8 cellular contexts compared by ENCODE assay signal in the genomic region with DNA sequence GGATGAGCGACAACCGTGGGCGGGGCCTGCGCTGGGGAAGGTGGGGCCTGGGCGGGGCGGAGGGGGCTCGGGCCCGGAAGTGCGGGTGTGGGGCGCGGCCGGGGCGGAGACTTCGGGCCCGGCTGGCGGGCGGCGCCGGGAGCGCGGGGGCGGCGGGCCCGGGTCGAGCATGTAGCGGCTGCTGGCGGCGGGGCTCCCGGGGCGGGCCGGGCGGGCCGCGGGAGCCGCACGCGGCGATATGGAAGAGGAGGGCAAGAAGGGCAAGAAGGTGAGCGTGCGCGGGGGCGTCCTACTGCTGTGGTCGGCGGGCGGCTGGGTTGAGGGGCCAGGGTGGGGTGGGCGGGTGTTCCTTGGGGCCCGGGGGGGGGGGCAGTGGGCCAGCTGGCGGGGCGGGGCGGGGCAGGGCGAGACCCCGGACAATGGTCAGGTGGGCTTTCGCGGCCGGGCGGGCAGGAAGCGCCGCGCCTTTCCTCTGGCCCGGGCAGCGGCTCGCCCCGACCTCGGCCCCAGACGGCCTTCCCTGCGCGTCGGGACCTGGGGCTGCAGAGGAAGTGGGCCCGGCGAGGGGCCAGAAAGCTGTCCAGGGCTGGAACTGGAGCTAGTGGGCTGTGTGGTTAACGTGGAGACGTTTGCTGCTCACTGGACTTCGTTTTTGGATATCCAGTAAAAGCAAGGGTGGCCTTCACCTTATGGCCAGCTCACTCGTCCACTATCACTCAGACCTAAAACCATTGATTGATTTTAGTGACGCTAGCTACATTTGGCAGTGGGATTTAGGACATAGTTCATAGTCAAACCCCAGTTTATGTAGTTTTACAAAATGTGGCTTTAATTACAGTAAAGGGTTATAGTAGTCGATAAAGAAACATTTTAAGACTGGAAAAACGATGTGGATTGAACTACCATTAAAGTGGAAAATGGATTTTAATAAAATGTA. TPM values are rescaled to one million over a fixed set of nuclear protein-coding genes. Genes with fewer than 3 reads are reported as not detected.
DNase-seq lines count a peak whose midpoint lies in the region; ATAC-seq and TF ChIP-seq lines count a peak whose summit lies in the region.

CCM2 (plus strand) TSS at position 106 of the 937 bp plus-strand sequence; CDS start at position 239, 133 bp downstream.

- H3K4me2 ChIP-seq in GM23338 (peak within 1 kb of the TSS; percentile 90), OCI-LY3 (ENCODE audit: low read length) (peak within 1 kb of the TSS; percentile 93)

- peaks cover 45% of the 10 kb centered on the region for H3K79me2 ChIP-seq in GM23338 (replicated peaks; ENCODE audit: insufficient read depth)
- H3K79me2 ChIP-seq in OCI-LY3 (ENCODE audit: low read length) = peaks cover 37% of the 10 kb centered on the region

- H3K4me1 ChIP-seq in GM23338 (ENCODE audit: insufficient read depth) = peaks cover 13% of the 10 kb centered on the region
- peaks cover 23% of the 10 kb centered on the region for H3K4me1 ChIP-seq in OCI-LY3 (ENCODE audit: low read length)

- no peaks in the 10 kb centered on the region for H3K27me3 ChIP-seq in GM23338 (ENCODE audit: insufficient read depth)
- no peaks in the 10 kb centered on the region for H3K27me3 ChIP-seq in OCI-LY3 (ENCODE audit: low read depth, low read length)
- H3K27me3 ChIP-seq in kidney epithelial cell (ENCODE audit: control insufficient read depth, insufficient read depth, low read length) = no peaks in the 10 kb centered on the region

- no peaks in the 10 kb centered on the region for H3K36me3 ChIP-seq in GM23338 (ENCODE audit: insufficient read depth)
- H3K36me3 ChIP-seq in OCI-LY3 (replicated peaks; ENCODE audit: low read depth, low read length) = no peaks in the 10 kb centered on the region
- no peaks in the 10 kb centered on the region for H3K36me3 ChIP-seq in kidney epithelial cell (ENCODE audit: control insufficient read depth, insufficient read depth, low read length)

- peak; percentile 77 for DNase-seq in Daoy (ENCODE audit: low read depth)
- peak; percentile 64 for DNase-seq in GM23338 (ENCODE audit: low spot score)
- no peak for DNase-seq in central memory CD8-positive, alpha-beta T cell (ENCODE audit: low spot score in 2 of 2)
- no peak for DNase-seq in kidney epithelial cell (ENCODE audit: low read depth)
- peak in 1 of 2 donors; percentile 77 for DNase-seq in stimulated activated effector memory CD8-positive, alpha-beta T cell treated with anti-CD3 and anti-CD28 coated beads, Interleukin-12 subunit alpha, Interleukin-12 subunit beta, amount 100 ng/mL, for 72 hours (ENCODE audit: low spot score in 2 of 2)

- H2AFZ ChIP-seq in GM23338 (peak within 1 kb of the TSS; percentile 97), OCI-LY3 (ENCODE audit: low read depth, low read length) (peak within 1 kb of the TSS; percentile 98)

- no peaks in the 10 kb centered on the region for H3K9me2 ChIP-seq in GM23338 (ENCODE audit: insufficient read depth)

- H3K27ac ChIP-seq in GM23338 (ENCODE audit: low read depth) (peak within 1 kb of the TSS; percentile 97), OCI-LY3 (ENCODE audit: low read length) (peak within 1 kb of the TSS; percentile 74)

- H3K4me3 ChIP-seq in GM23338 (peak within 1 kb of the TSS; percentile 84), OCI-LY3 (ENCODE audit: low read length) (peak within 1 kb of the TSS; percentile 96), kidney epithelial cell (ENCODE audit: low read depth, low read length) (peak within 1 kb of the TSS; percentile 61)

- H3K9me3 Mint-ChIP-seq in GM23338 = no peaks in the 10 kb centered on the region
- H3K9me3 Mint-ChIP-seq in central memory CD8-positive, alpha-beta T cell = no peaks in the 10 kb centered on the region
- H3K9me3 Mint-ChIP-seq in stimulated activated effector memory CD8-positive, alpha-beta T cell treated with anti-CD3 and anti-CD28 coated beads, Interleukin-12 subunit alpha, Interleukin-12 subunit beta, amount 100 ng/mL, for 72 hours = no peaks in the 10 kb centered on the region

- peaks cover 11% of the 10 kb centered on the region; the same call in 2 of the 3 replicates for H3K4me1 Mint-ChIP-seq in GM23338
- H3K4me1 Mint-ChIP-seq in central memory CD8-positive, alpha-beta T cell = peaks cover 40% of the 10 kb centered on the region
- peaks cover 53% of the 10 kb centered on the region for H3K4me1 Mint-ChIP-seq in stimulated activated effector memory CD8-positive, alpha-beta T cell treated with anti-CD3 and anti-CD28 coated beads, Interleukin-12 subunit alpha, Interleukin-12 subunit beta, amount 100 ng/mL, for 72 hours

- peak within 1 kb of the TSS; percentile 94 for H3K9ac ChIP-seq in OCI-LY3 (ENCODE audit: low read length)

- peak within 1 kb of the TSS; percentile 99 for H3K27ac Mint-ChIP-seq in GM23338
- peak within 1 kb of the TSS; percentile 94 for H3K27ac Mint-ChIP-seq in central memory CD8-positive, alpha-beta T cell (ENCODE audit: low read depth)
- peak within 1 kb of the TSS; percentile 81 for H3K27ac Mint-ChIP-seq in stimulated activated effector memory CD8-positive, alpha-beta T cell treated with anti-CD3 and anti-CD28 coated beads, Interleukin-12 subunit alpha, Interleukin-12 subunit beta, amount 100 ng/mL, for 72 hours

- peaks cover 8% of the 10 kb centered on the region; the same call in 1 of the 2 replicates for H3F3A ChIP-seq in GM23338 (replicated peaks; ENCODE audit: low read depth)

- no peaks in the 10 kb centered on the region for H3K36me3 Mint-ChIP-seq in GM23338 (ENCODE audit: low read depth)
- peaks cover 10% of the 10 kb centered on the region for H3K36me3 Mint-ChIP-seq in central memory CD8-positive, alpha-beta T cell (ENCODE audit: insufficient read depth)
- peaks cover 51% of the 10 kb centered on the region for H3K36me3 Mint-ChIP-seq in stimulated activated effector memory CD8-positive, alpha-beta T cell treated with anti-CD3 and anti-CD28 coated beads, Interleukin-12 subunit alpha, Interleukin-12 subunit beta, amount 100 ng/mL, for 72 hours

- no peak for TF ChIP-seq CTCF in GM23338 (conservative IDR thresholded peaks at IDR 0.05; ENCODE audit: low read depth in 2 of 2)
- no peak for TF ChIP-seq CTCF in OCI-LY3 (IDR thresholded peaks at IDR 0.05; ENCODE audit: low read depth, low read length)
- TF ChIP-seq CTCF in kidney epithelial cell (IDR thresholded peaks at IDR 0.05; ENCODE audit: insufficient read depth, low read length, poor library complexity, severe bottlenecking) = no peak

- ATAC-seq in GM23338 (peak; percentile 18), HG03196 (IDR thresholded peaks at IDR 0.05; ENCODE audit: unreplicated experiment) (no peak), HG03039 (IDR thresholded peaks at IDR 0.05; ENCODE audit: unreplicated experiment) (no peak)
- ATAC-seq in central memory CD8-positive, alpha-beta T cell (replicated peaks; ENCODE audit: extremely low read depth, poor library complexity, severe bottlenecking) = no peak
- ATAC-seq in stimulated activated effector memory CD8-positive, alpha-beta T cell treated with anti-CD3 and anti-CD28 coated beads, Interleukin-12 subunit alpha, Interleukin-12 subunit beta, amount 100 ng/mL, for 72 hours = peak; percentile 2

- H3K4me3 Mint-ChIP-seq in GM23338 = peak within 1 kb of the TSS; percentile 93
- peak within 1 kb of the TSS; percentile 90 for H3K4me3 Mint-ChIP-seq in central memory CD8-positive, alpha-beta T cell
- peak within 1 kb of the TSS; percentile 79 for H3K4me3 Mint-ChIP-seq in stimulated activated effector memory CD8-positive, alpha-beta T cell treated with anti-CD3 and anti-CD28 coated beads, Interleukin-12 subunit alpha, Interleukin-12 subunit beta, amount 100 ng/mL, for 72 hours

- peaks cover 12% of the 10 kb centered on the region for H4K20me1 ChIP-seq in GM23338 (replicated peaks; ENCODE audit: insufficient read depth)
- peaks cover 17% of the 10 kb centered on the region for H4K20me1 ChIP-seq in OCI-LY3 (ENCODE audit: insufficient read depth, low read length)

- H3K9me3 ChIP-seq in OCI-LY3 (ENCODE audit: insufficient read depth, low read length) = no peaks in the 10 kb centered on the region

- peaks cover 10% of the 10 kb centered on the region for H3K27me3 Mint-ChIP-seq in GM23338 (ENCODE audit: insufficient read depth, low read depth, poor library complexity)
- H3K27me3 Mint-ChIP-seq in central memory CD8-positive, alpha-beta T cell = no peaks in the 10 kb centered on the region

TF ChIP-seq in GM23338, 12 proteins besides CTCF, POLR2A, EP300 and RAD21:
- TF ChIP-seq CREB1 (CRISPR knock-in tag; IDR thresholded peaks at IDR 0.05; ENCODE audit: low read depth) = no peak
- TF ChIP-seq POLR2AphosphoS5 (IDR thresholded peaks at IDR 0.05; ENCODE audit: low read depth) = peak; percentile 20; the same call in 1 of the 2 replicates

RNA-seq across cellular contexts. Expression of gene CCM2, which starts in this region (rescaled TPM):
- total RNA-seq in Daoy (2014; rRNA removed; shearing (Covaris generic)) = 67.6 and 68.8 TPM in 2 replicates
- total RNA-seq in GM23338 (2014; rRNA removed; shearing (Covaris generic)) = 37.0 and 40.1 TPM in 2 replicates
- polyA plus RNA-seq in GM23338 (2016; fragmentation: Nextera tagmentation; extraction: Ambion mirVana) = 24.0 and 24.9 TPM in 2 replicates
- total RNA-seq in kidney epithelial cell = 60.2 and 70.7 TPM in 2 replicates

Comparison
In these comparisons a context has a peak if more than half of its experiments do, and no peak if none do; other contexts are left out.
1. DNase-seq: peak in Daoy (single experiment) and GM23338 (single experiment); none in central memory CD8-positive, alpha-beta T cell (0 of 2) and kidney epithelial cell (single experiment).
2. ATAC-seq: peak in GM23338 (single experiment) and stimulated activated effector memory CD8-positive, alpha-beta T cell treated with anti-CD3 and anti-CD28 coated beads, Interleukin-12 subunit alpha, Interleukin-12 subunit beta, amount 100 ng/mL, for 72 hours (single experiment); none in central memory CD8-positive, alpha-beta T cell (single experiment), HG03196 (single experiment) and HG03039 (single experiment).
3. Peak in every context shown above with its lines, with median percentiles within 50 percentile points of each other: H3K4me3 ChIP-seq, H3K27ac Mint-ChIP-seq and H3K4me3 Mint-ChIP-seq.